11 cellular contexts compared by ENCODE assay signal in the genomic region with DNA sequence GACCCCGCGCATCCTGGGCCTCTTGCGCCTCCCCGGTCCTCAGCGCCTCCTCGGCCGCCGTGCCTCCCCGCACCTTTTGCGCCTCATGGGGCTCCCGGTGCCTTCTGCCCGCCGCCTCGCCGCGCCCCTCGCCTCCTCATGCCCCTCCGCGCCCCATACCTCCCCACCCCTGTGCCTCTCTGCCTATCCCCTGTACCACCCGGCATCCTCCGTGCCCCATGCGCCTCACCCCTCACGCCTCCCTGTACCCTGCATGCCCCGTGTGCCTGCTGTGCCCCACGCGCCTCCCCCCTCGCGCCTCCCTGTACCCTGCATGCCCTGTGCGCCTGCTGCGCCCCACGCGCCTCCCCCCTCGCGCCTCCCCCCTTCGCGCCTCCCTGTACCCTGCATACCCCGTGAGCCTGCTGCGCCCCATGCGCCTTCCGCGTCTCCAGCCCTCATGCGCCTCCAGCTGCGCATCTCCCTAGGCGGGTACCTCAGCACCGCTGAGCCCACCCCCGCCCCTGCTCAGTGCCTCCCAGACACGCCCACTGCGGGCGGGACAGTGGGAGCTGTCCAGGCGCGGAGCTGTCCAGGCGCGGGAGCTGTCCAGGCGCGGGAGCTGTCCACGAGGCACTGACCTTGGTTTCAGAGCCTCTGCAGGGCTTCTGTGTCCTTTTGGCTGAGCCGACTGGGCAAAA. TPM values are rescaled to one million over a fixed set of nuclear protein-coding genes. Genes with fewer than 3 reads are reported as not detected.
DNase-seq lines count a peak whose midpoint lies in the region; ATAC-seq, FAIRE-seq and TF ChIP-seq lines count a peak whose summit lies in the region.
"Had no signal": no experiment of that assay in that cellular context is flagged by ENCODE, and none has a peak within 500 bp of the region (broad histone marks: within the 10 kb centered on the region; RNA-seq: fewer than 3 reads in every experiment).

No MANE protein-coding gene starts in this region.

- H3K27ac Mint-ChIP-seq in activated naive CD8-positive, alpha-beta T cell treated with anti-CD3 and anti-CD28 coated beads, Interleukin-2, amount 50 U/mL, for 24 hours, result no peak overlapping the region
- H3K27ac Mint-ChIP-seq: activated naive CD8-positive, alpha-beta T cell treated with anti-CD3 and anti-CD28 coated beads, Interleukin-2, amount 10 ng/mL, durations not matched to agents 7 days and 5 days had no signal

- intact Hi-C loops in heart left ventricle (cut with DNase I) (loop anchor here in 1 of 10 donors (5.0 kb wide), 1 partner anchor 34 kb away; no protein-coding TSS in a partner anchor), posterior vena cava (cut with DNase I) (no loop called here)

- no peak for FAIRE-seq in D721Med (lab: Jason Lieb, UNC)

- peak; percentile 27 for ATAC-seq in activated naive CD8-positive, alpha-beta T cell treated with anti-CD3 and anti-CD28 coated beads, Interleukin-2, amount 50 U/mL, for 24 hours
- ATAC-seq in heart left ventricle (peak; percentile 55 to 86 (median 84)), GM19023 (IDR thresholded peaks at IDR 0.05; ENCODE audit: unreplicated experiment) (no peak), HG03135 (IDR thresholded peaks at IDR 0.05; ENCODE audit: unreplicated experiment) (no peak)
- ATAC-seq: gastrocnemius medialis had no signal

- H3K4me3 ChIP-seq in heart left ventricle, result peak overlapping the region in 1 of 12 donors; percentile 21
- H3K4me3 ChIP-seq: gastrocnemius medialis had no signal

- H3K36me3 ChIP-seq in heart left ventricle, result peaks cover 0 to 19% (median 4%) of the 10 kb centered on the region in 9 donors

- no peaks in the 10 kb centered on the region for H3K9me3 Mint-ChIP-seq in activated naive CD8-positive, alpha-beta T cell treated with anti-CD3 and anti-CD28 coated beads, Interleukin-2, amount 50 U/mL, for 24 hours

- no peak overlapping the region for H3K27ac ChIP-seq in heart left ventricle

- peak overlapping the region; percentile 19 for H3K4me3 Mint-ChIP-seq in activated naive CD8-positive, alpha-beta T cell treated with anti-CD3 and anti-CD28 coated beads, Interleukin-2, amount 50 U/mL, for 24 hours

- H3K4me1 ChIP-seq in heart left ventricle, result peaks cover 0 to 51% (median 15%) of the 10 kb centered on the region in 12 donors

- TF ChIP-seq CTCF in D721Med (IDR thresholded peaks at IDR 0.05; ENCODE audit: insufficient read depth, missing control alignments) (no peak), heart left ventricle (IDR thresholded peaks at IDR 0.05) (no peak)

- DNase-seq in D721Med (ENCODE audit: insufficient read length, low spot score), result peak; percentile 28
- no peak for DNase-seq in activated naive CD8-positive, alpha-beta T cell treated with anti-CD3 and anti-CD28 coated beads, Interleukin-2, amount 50 U/mL, for 24 hours
- DNase-seq in heart left ventricle, result peak; percentile 49 to 72 (median 57)
- DNase-seq in posterior vena cava (ENCODE audit: low spot score), result peak; percentile 83
- DNase-seq in NCI-H2171 (lab: John Stamatoyannopoulos, UW), result no peak
- DNase-seq in NCI-H82 treated with DMSO at 0.1 percent for 48 hours (lab: John Stamatoyannopoulos, UW; ENCODE audit: unreplicated experiment), result no peak
- DNase-seq: activated naive CD8-positive, alpha-beta T cell treated with anti-CD3 and anti-CD28 coated beads, Interleukin-2, amount 10 ng/mL, durations not matched to agents 7 days and 5 days; gastrocnemius medialis; NCI-H510A had no signal

- H3K9me3 ChIP-seq in heart left ventricle, result no peaks in the 10 kb centered on the region
- H3K9me3 ChIP-seq: gastrocnemius medialis had no signal

- peaks cover 51% of the 10 kb centered on the region for H3K36me3 Mint-ChIP-seq in activated naive CD8-positive, alpha-beta T cell treated with anti-CD3 and anti-CD28 coated beads, Interleukin-2, amount 50 U/mL, for 24 hours (ENCODE audit: low read depth)

- peaks cover 48% of the 10 kb centered on the region for H3K4me1 Mint-ChIP-seq in activated naive CD8-positive, alpha-beta T cell treated with anti-CD3 and anti-CD28 coated beads, Interleukin-2, amount 50 U/mL, for 24 hours

- 59 to 84% (median 68%) methylated on average over 48 to 57 of the region's 57 CpGs for WGBS in heart left ventricle, 4 donors

- no peaks in the 10 kb centered on the region for H3K27me3 Mint-ChIP-seq in activated naive CD8-positive, alpha-beta T cell treated with anti-CD3 and anti-CD28 coated beads, Interleukin-2, amount 50 U/mL, for 24 hours
- H3K27me3 Mint-ChIP-seq: activated naive CD8-positive, alpha-beta T cell treated with anti-CD3 and anti-CD28 coated beads, Interleukin-2, amount 10 ng/mL, durations not matched to agents 7 days and 5 days had no signal

- no peak for TF ChIP-seq POLR2A in heart left ventricle (IDR thresholded peaks at IDR 0.05)

- no peaks in the 10 kb centered on the region for H3K27me3 ChIP-seq in heart left ventricle
- H3K27me3 ChIP-seq: gastrocnemius medialis had no signal

RNA-seq across cellular contexts. Expression of gene IGF2R, which starts 37.1 kb away (rescaled TPM):
- 100 to 1,000 TPM in 2 of 9 donors, 10 to 100 TPM in 7; 49.3 to 111 (median 74.0) TPM for total RNA-seq in heart left ventricle
- 10 to 100 TPM; 15.4 to 38.0 TPM for polyA plus RNA-seq in heart left ventricle
- 10 to 100 TPM; 62.7 to 71.8 TPM for total RNA-seq in posterior vena cava

Comparison
In these comparisons a context has a peak if more than half of its experiments do, and no peak if none do; other contexts are left out.
1. DNase-seq: peak in D721Med (single experiment), heart left ventricle (5 of 5) and posterior vena cava (single experiment); none in activated naive CD8-positive, alpha-beta T cell treated with anti-CD3 and anti-CD28 coated beads, Interleukin-2, amount 50 U/mL, for 24 hours (single experiment), NCI-H2171 (single experiment) and NCI-H82 treated with DMSO at 0.1 percent for 48 hours (single experiment).
2. ATAC-seq: peak in activated naive CD8-positive, alpha-beta T cell treated with anti-CD3 and anti-CD28 coated beads, Interleukin-2, amount 50 U/mL, for 24 hours (single experiment) and heart left ventricle (4 of 4); none in GM19023 (single experiment) and HG03135 (single experiment).